Comparison of ENCODE assay signal across 23 cellular contexts in the genomic region with DNA sequence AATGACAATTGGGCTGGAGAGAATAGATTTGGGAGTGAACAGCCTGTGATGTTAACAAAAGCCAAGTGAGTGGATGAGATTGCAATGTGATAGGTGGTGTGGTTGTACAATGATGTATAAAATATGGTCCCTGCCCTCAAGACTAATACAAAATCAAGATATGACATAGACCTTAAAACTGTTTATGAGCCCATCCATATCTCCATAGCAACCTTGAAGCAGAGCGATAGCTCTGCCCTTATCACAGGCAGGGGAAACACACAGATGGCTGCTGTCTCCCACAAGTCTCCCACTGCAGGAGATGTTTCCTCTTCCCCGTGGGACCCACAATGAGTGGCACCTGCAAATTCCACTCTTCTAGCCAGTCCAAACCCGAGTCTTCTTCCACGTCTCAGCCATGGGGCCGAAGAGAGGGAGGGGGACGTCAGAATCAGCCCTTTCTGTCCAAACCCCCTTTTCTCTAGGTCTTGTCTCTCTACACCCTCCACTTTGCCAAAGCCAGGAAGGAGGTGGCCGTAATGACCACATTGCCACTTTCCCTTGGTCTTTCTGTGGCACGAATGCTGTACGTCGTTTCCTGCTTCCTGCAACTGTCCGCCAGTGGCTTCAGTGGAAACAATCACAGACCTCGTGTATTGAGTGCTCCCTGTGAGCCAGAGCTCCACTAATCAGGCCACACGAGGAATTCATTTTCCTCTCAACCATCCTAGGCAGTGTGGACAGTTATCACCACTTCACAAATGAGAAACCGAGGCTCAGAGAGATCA.
"Had no signal": no experiment of that assay in that cellular context is flagged by ENCODE, and none has a peak within 500 bp of the region (broad histone marks: within the 10 kb centered on the region; RNA-seq: fewer than 3 reads in every experiment).

No MANE protein-coding gene starts in this region.

- H3K27ac ChIP-seq: colonic mucosa, esophagus squamous epithelium, pancreas, spleen, testis, tibial nerve had no signal

- H3K4me3 ChIP-seq: colonic mucosa, esophagus squamous epithelium, mucosa of descending colon, pancreas, spleen, testis, tibial nerve had no signal

- H3K4me1 Mint-ChIP-seq: stimulated activated memory B cell treated with anti-CD40 and anti-IgM and Interleukin-4, amounts not matched to agents 10 μg/mL and 1 μg/mL and 100 μg/mL, for 72 hours had no signal

- ATAC-seq: mucosa of descending colon; pancreas; sciatic nerve; stimulated activated memory B cell treated with anti-CD40 and anti-IgM and Interleukin-4, amounts not matched to agents 10 μg/mL and 1 μg/mL and 100 μg/mL, for 72 hours had no signal

- H3K4me1 ChIP-seq: colonic mucosa, pancreas, spleen, testis, tibial nerve had no signal

- FAIRE-seq: islet of Langerhans, pancreas had no signal

- H3K9me3 Mint-ChIP-seq: nephron; stimulated activated naive CD8-positive, alpha-beta T cell treated with anti-CD3 and anti-CD28 coated beads, Interleukin-15, Interleukin-2, amounts not matched to agents 100 ng/mL and 50 ng/mL, for 24 hours had no signal

- H3K27me3 ChIP-seq: colonic mucosa, esophagus squamous epithelium, pancreas, testis had no signal

- H3K27ac Mint-ChIP-seq: nephron; progenitor cell of endocrine pancreas; stimulated activated memory B cell treated with anti-CD40 and anti-IgM and Interleukin-4, amounts not matched to agents 10 μg/mL and 1 μg/mL and 100 μg/mL, for 72 hours; stimulated activated naive CD8-positive, alpha-beta T cell treated with anti-CD3 and anti-CD28 coated beads, Interleukin-15, Interleukin-2, amounts not matched to agents 100 ng/mL and 50 ng/mL, for 24 hours had no signal

- H3K36me3 Mint-ChIP-seq: stimulated activated memory B cell treated with anti-CD40 and anti-IgM and Interleukin-4, amounts not matched to agents 10 μg/mL and 1 μg/mL and 100 μg/mL, for 72 hours had no signal

- H3K36me3 ChIP-seq: colonic mucosa, esophagus squamous epithelium, pancreas, spleen, tibial nerve had no signal

- DNase-seq: colonic mucosa; dermis blood vessel endothelial cell; esophagus squamous epithelium; foreskin melanocyte; head of caudate nucleus; hippocampal formation; kidney glomerular epithelial cell; mammary epithelial cell; mucosa of descending colon; occipital lobe; pancreas; spleen; stimulated activated CD4-positive, alpha-beta T cell treated with anti-CD3 and anti-CD28 coated beads, Interleukin-15, amount 100 ng/mL, for 24 hours; stimulated activated CD4-positive, alpha-beta T cell treated with anti-CD3 and anti-CD28 coated beads, Interleukin-1b, Interleukin-23, amount 100 ng/mL, for 48 hours; stimulated activated CD4-positive, alpha-beta T cell treated with anti-CD3 and anti-CD28 coated beads, Interleukin-4, amount 100 ng/mL, for 24 hours; testis had no signal

- H3K27me3 Mint-ChIP-seq: progenitor cell of endocrine pancreas; stimulated activated memory B cell treated with anti-CD40 and anti-IgM and Interleukin-4, amounts not matched to agents 10 μg/mL and 1 μg/mL and 100 μg/mL, for 72 hours; stimulated activated naive CD8-positive, alpha-beta T cell treated with anti-CD3 and anti-CD28 coated beads, Interleukin-15, Interleukin-2, amounts not matched to agents 100 ng/mL and 50 ng/mL, for 24 hours had no signal

- H3K9me3 ChIP-seq: colonic mucosa, esophagus squamous epithelium, mucosa of descending colon, pancreas, testis had no signal

- H3K4me3 Mint-ChIP-seq: nephron; stimulated activated memory B cell treated with anti-CD40 and anti-IgM and Interleukin-4, amounts not matched to agents 10 μg/mL and 1 μg/mL and 100 μg/mL, for 72 hours; stimulated activated naive CD8-positive, alpha-beta T cell treated with anti-CD3 and anti-CD28 coated beads, Interleukin-15, Interleukin-2, amounts not matched to agents 100 ng/mL and 50 ng/mL, for 24 hours had no signal
